Comparison of ENCODE assay signal across 17 cellular contexts in the genomic region with DNA sequence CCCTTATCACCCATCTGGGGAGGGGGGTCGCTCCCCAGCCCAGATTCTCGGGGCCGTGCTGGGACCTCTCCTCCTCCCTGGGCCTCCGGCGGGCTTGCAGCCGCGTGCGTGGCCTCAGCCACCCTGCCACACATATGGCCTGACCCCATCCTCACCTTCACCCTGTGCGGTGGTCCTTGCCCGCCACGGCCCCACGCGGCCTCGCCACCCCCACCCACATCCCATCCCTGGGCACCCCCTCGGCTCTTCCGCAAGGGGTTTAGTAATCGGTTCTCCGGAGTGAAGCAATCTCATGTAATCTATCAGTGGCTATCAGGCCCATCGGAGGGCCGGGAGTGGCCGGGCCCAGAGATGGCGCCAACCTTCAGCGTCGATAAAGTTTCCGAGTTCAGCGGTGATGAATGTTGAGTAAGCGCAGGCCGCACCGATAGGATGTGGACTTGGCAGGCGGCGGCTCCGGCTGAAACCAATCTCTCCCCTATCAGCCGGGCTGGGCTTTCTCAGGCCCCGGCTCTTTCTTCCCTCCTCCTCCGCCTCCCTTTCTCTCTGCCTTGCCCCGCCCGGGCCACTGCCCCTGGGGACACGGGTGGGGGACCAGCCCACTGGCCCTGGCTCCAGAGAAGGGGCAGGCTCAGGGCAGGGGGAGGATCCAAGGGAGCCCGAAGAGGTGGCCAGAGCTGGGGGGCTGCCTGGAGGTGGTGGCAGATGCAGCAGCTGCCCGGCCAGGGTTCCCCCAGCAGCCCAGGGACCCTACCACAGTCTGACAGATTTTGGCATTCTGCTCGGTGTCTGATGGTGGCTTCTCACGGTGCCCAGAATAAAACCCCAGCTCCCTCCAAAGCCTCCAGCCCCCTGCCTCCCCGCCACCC. TPM values are rescaled to one million over a fixed set of nuclear protein-coding genes. Genes with fewer than 3 reads are reported as not detected.
DNase-seq lines count a peak whose midpoint lies in the region; ATAC-seq, FAIRE-seq and TF ChIP-seq lines count a peak whose summit lies in the region.
"Had no signal": no experiment of that assay in that cellular context is flagged by ENCODE, and none has a peak within 500 bp of the region (broad histone marks: within the 10 kb centered on the region; RNA-seq: fewer than 3 reads in every experiment).

No MANE protein-coding gene starts in this region.

- TF ChIP-seq CTCF in endothelial cell of umbilical vein (IDR thresholded peaks at IDR 0.05; ENCODE audit: extremely low read depth in 1 of 2, insufficient read depth in 1 of 2, low read depth in 1 of 2, low read length in 2 of 2) (no peak), right lobe of liver (IDR thresholded peaks at IDR 0.05) (no peak)

- 23% methylated on average over 6 of the region's 43 CpGs for WGBS in right lobe of liver (ENCODE audit: insufficient coverage, low coverage, low lambda C conversion rate, missing lambda C conversion rate)

- H3K9me3 ChIP-seq in endothelial cell of umbilical vein (replicated peaks; ENCODE audit: control insufficient read depth, insufficient read depth, low read length): no peaks in the 10 kb centered on the region
- no peaks in the 10 kb centered on the region for H3K9me3 ChIP-seq in right lobe of liver
- H3K9me3 ChIP-seq: sigmoid colon had no signal

- H3K9me3 Mint-ChIP-seq in activated naive CD8-positive, alpha-beta T cell treated with anti-CD3 and anti-CD28 coated beads for 36 hours: no peaks in the 10 kb centered on the region
- no peaks in the 10 kb centered on the region for H3K9me3 Mint-ChIP-seq in stimulated activated effector memory CD8-positive, alpha-beta T cell treated with anti-CD3 and anti-CD28 coated beads, Interleukin-12 subunit alpha, Interleukin-12 subunit beta, amount 100 ng/mL, for 72 hours
- H3K9me3 Mint-ChIP-seq: activated CD4-positive, alpha-beta memory T cell treated with anti-CD3 and anti-CD28 coated beads, Interleukin-2, amount 10 ng/mL, durations not matched to agents 7 days and 5 days; activated T-helper 17 cell treated with anti-CD3 and anti-CD28 coated beads, Interleukin-2, amount 50 U/mL, for 72 hours; brain; natural killer cell had no signal

- no peak overlapping the region for H3K4me3 ChIP-seq in endothelial cell of umbilical vein (replicated peaks in 1 of 3; ENCODE audit: insufficient read depth in 1 of 3, low read depth in 1 of 3, low read length in 3 of 3)
- no peak overlapping the region for H3K4me3 ChIP-seq in right lobe of liver
- H3K4me3 ChIP-seq: sigmoid colon had no signal

- H3K27ac ChIP-seq in endothelial cell of umbilical vein (ENCODE audit: insufficient read depth, low read depth, low read length) (peak overlapping the region; percentile 63), right lobe of liver (peak overlapping the region; percentile 44 to 57 (median 55))

- H3K36me3 Mint-ChIP-seq in activated naive CD8-positive, alpha-beta T cell treated with anti-CD3 and anti-CD28 coated beads for 36 hours: peaks cover 3% of the 10 kb centered on the region
- H3K36me3 Mint-ChIP-seq in stimulated activated effector memory CD8-positive, alpha-beta T cell treated with anti-CD3 and anti-CD28 coated beads, Interleukin-12 subunit alpha, Interleukin-12 subunit beta, amount 100 ng/mL, for 72 hours: peaks cover 17% of the 10 kb centered on the region
- H3K36me3 Mint-ChIP-seq: brain, natural killer cell had no signal

- H3K9ac ChIP-seq in endothelial cell of umbilical vein (replicated peaks; ENCODE audit: extremely low read depth, insufficient read depth, low read length): peak overlapping the region; percentile 39

- ATAC-seq in right lobe of liver: peak; percentile 71 to 81 (median 77)
- no peak for ATAC-seq in stimulated activated effector memory CD8-positive, alpha-beta T cell treated with anti-CD3 and anti-CD28 coated beads, Interleukin-12 subunit alpha, Interleukin-12 subunit beta, amount 100 ng/mL, for 72 hours
- ATAC-seq: activated T-helper 17 cell treated with anti-CD3 and anti-CD28 coated beads, Interleukin-2, amount 50 U/mL, for 72 hours; natural killer cell had no signal

- H4K20me1 ChIP-seq in endothelial cell of umbilical vein (replicated peaks; ENCODE audit: control insufficient read depth, extremely low read depth, insufficient read depth, low read length): no peaks in the 10 kb centered on the region

- H3K27me3 ChIP-seq in endothelial cell of umbilical vein (ENCODE audit: control insufficient read depth in 2 of 2, insufficient read depth in 2 of 2, low read length in 2 of 2): no peaks in the 10 kb centered on the region
- H3K27me3 ChIP-seq in right lobe of liver: no peaks in the 10 kb centered on the region

- dilution Hi-C loops in endothelial cell of umbilical vein (cut with MboI; ENCODE audit: extremely low pct_ligation_motif_present, low sequenced_read_pairs): no loop called here

- intact Hi-C loops in endothelial cell of umbilical vein (cut with micrococcal nuclease) (loop anchor here (2.0 kb wide), 1 partner anchor 19 kb away; no protein-coding TSS in a partner anchor), right lobe of liver (cut with DNase I) (no loop called here)

- no peaks in the 10 kb centered on the region for H3K36me3 ChIP-seq in endothelial cell of umbilical vein (ENCODE audit: control insufficient read depth in 2 of 2, extremely low read depth in 1 of 2, insufficient read depth in 2 of 2, low read length in 2 of 2)
- H3K36me3 ChIP-seq in right lobe of liver: no peaks in the 10 kb centered on the region
- H3K36me3 ChIP-seq: sigmoid colon had no signal

- H3K79me2 ChIP-seq in endothelial cell of umbilical vein (ENCODE audit: control insufficient read depth, insufficient read depth, low read length): peaks cover 3% of the 10 kb centered on the region

- no TSS peak for BruUV-seq in endothelial cell of umbilical vein (replicated peaks; lab: Mats Ljungman, UMichigan)

- H3K4me1 Mint-ChIP-seq in activated naive CD8-positive, alpha-beta T cell treated with anti-CD3 and anti-CD28 coated beads for 36 hours: peaks cover 36% of the 10 kb centered on the region
- H3K4me1 Mint-ChIP-seq in stimulated activated effector memory CD8-positive, alpha-beta T cell treated with anti-CD3 and anti-CD28 coated beads, Interleukin-12 subunit alpha, Interleukin-12 subunit beta, amount 100 ng/mL, for 72 hours: peaks cover 65% of the 10 kb centered on the region

- no peak overlapping the region for H3K27ac Mint-ChIP-seq in activated naive CD8-positive, alpha-beta T cell treated with anti-CD3 and anti-CD28 coated beads for 36 hours
- no peak overlapping the region for H3K27ac Mint-ChIP-seq in stimulated activated effector memory CD8-positive, alpha-beta T cell treated with anti-CD3 and anti-CD28 coated beads, Interleukin-12 subunit alpha, Interleukin-12 subunit beta, amount 100 ng/mL, for 72 hours
- H3K27ac Mint-ChIP-seq: activated CD4-positive, alpha-beta memory T cell treated with anti-CD3 and anti-CD28 coated beads, Interleukin-2, amount 10 ng/mL, durations not matched to agents 7 days and 5 days; activated T-helper 17 cell treated with anti-CD3 and anti-CD28 coated beads, Interleukin-2, amount 50 U/mL, for 72 hours had no signal

- H3K4me2 ChIP-seq in endothelial cell of umbilical vein (ENCODE audit: insufficient read depth, low read length): no peak overlapping the region

- TF ChIP-seq POLR2A in endothelial cell of umbilical vein (IDR thresholded peaks at IDR 0.05; ENCODE audit: low read depth, low read length) (no peak), right lobe of liver (IDR thresholded peaks at IDR 0.05) (peak; percentile 27)

- peak overlapping the region; percentile 65 for H2AFZ ChIP-seq in endothelial cell of umbilical vein (ENCODE audit: low read depth, low read length)

- H3K27me3 Mint-ChIP-seq in activated naive CD8-positive, alpha-beta T cell treated with anti-CD3 and anti-CD28 coated beads for 36 hours: no peaks in the 10 kb centered on the region
- H3K27me3 Mint-ChIP-seq: activated CD4-positive, alpha-beta memory T cell treated with anti-CD3 and anti-CD28 coated beads, Interleukin-2, amount 10 ng/mL, durations not matched to agents 7 days and 5 days; activated T-helper 17 cell treated with anti-CD3 and anti-CD28 coated beads, Interleukin-2, amount 50 U/mL, for 72 hours; brain had no signal

- H3K4me1 ChIP-seq in endothelial cell of umbilical vein (ENCODE audit: control insufficient read depth, extremely low read depth, insufficient read depth, low read length): peaks cover 6% of the 10 kb centered on the region
- H3K4me1 ChIP-seq in right lobe of liver: peaks cover 0 to 54% (median 20%) of the 10 kb centered on the region in 4 donors
- H3K4me1 ChIP-seq: sigmoid colon had no signal

- no peaks in the 10 kb centered on the region for H3K9me1 ChIP-seq in endothelial cell of umbilical vein (replicated peaks; ENCODE audit: control insufficient read depth, extremely low read depth, insufficient read depth, low read length)

- peak; percentile 90 for FAIRE-seq in endothelial cell of umbilical vein (lab: Jason Lieb, UNC)
- FAIRE-seq: kidney had no signal

- CTCF ChIA-PET in endothelial cell of umbilical vein (lab: Charles Lee): interaction anchor here (0.7 kb wide), 1 partner anchor 18 kb away, joined by 3 read pairs; no protein-coding TSS in a partner anchor

- DNase-seq in OCI-M1 (lab: John Stamatoyannopoulos, UW) (peak; percentile 92), endothelial cell of umbilical vein (ENCODE audit: low read depth, low spot score) (peak; percentile 55), right lobe of liver (peak; percentile 79 to 90 (median 84)), ureter (ENCODE audit: low spot score) (peak; percentile 54), T-helper 9 cell (no peak), NCI-H2107 treated with DMSO at 0.1 percent for 48 hours (lab: John Stamatoyannopoulos, UW; ENCODE audit: unreplicated experiment) (no peak)
- DNase-seq in activated naive CD8-positive, alpha-beta T cell treated with anti-CD3 and anti-CD28 coated beads for 36 hours: no peak
- DNase-seq in stimulated activated effector memory CD8-positive, alpha-beta T cell treated with anti-CD3 and anti-CD28 coated beads, Interleukin-12 subunit alpha, Interleukin-12 subunit beta, amount 100 ng/mL, for 72 hours (ENCODE audit: low spot score in 2 of 2): no peak
- DNase-seq: activated CD4-positive, alpha-beta memory T cell treated with anti-CD3 and anti-CD28 coated beads, Interleukin-2, amount 10 ng/mL, durations not matched to agents 7 days and 5 days; kidney; natural killer cell; NCI-H2081 treated with DMSO at 0.1 percent for 48 hours; NCI-H774; sigmoid colon; stimulated activated naive CD4-positive, alpha-beta T cell treated with Interleukin-2 at 50 U/mL for 16 hours had no signal

- POLR2A ChIA-PET in endothelial cell of umbilical vein (lab: Charles Lee): no interaction called here

- H3K4me3 Mint-ChIP-seq in activated naive CD8-positive, alpha-beta T cell treated with anti-CD3 and anti-CD28 coated beads for 36 hours: no peak overlapping the region
- no peak overlapping the region for H3K4me3 Mint-ChIP-seq in stimulated activated effector memory CD8-positive, alpha-beta T cell treated with anti-CD3 and anti-CD28 coated beads, Interleukin-12 subunit alpha, Interleukin-12 subunit beta, amount 100 ng/mL, for 72 hours
- H3K4me3 Mint-ChIP-seq: activated CD4-positive, alpha-beta memory T cell treated with anti-CD3 and anti-CD28 coated beads, Interleukin-2, amount 10 ng/mL, durations not matched to agents 7 days and 5 days; activated T-helper 17 cell treated with anti-CD3 and anti-CD28 coated beads, Interleukin-2, amount 50 U/mL, for 72 hours; brain had no signal

RNA-seq across cellular contexts. Expression of gene ZFPM1, which starts 20.8 kb away (rescaled TPM):
- total RNA-seq in endothelial cell of umbilical vein (7.5 and 8.2 TPM in 2 replicates), right lobe of liver (10 to 100 TPM in 2 of 6 experiments, 1 to 10 TPM in 4; 3.8 to 15.5 (median 8.3) TPM), ureter (13.7 TPM)
- polyA plus RNA-seq in endothelial cell of umbilical vein: 0.37 and 0.72 TPM in 2 replicates
- 0.40 and 0.87 TPM in 2 replicates for polyA plus RNA-seq in endothelial cell of umbilical vein (2011; cell fraction: cytosol; rRNA removed)
- 1.8 and 2.1 TPM in 2 replicates for polyA plus RNA-seq in endothelial cell of umbilical vein (2011; cell fraction: nucleus; rRNA removed)
- polyA plus RNA-seq in endothelial cell of umbilical vein (2012): 2.3 and 5.3 TPM in 2 replicates
- polyA minus RNA-seq in endothelial cell of umbilical vein: 0.36 and 0.66 TPM in 2 replicates
- polyA minus RNA-seq in endothelial cell of umbilical vein (2011; cell fraction: cytosol; rRNA and poly(A)+ RNA removed): 2.8 TPM
- polyA minus RNA-seq in endothelial cell of umbilical vein (2011; cell fraction: nucleus; rRNA and poly(A)+ RNA removed): 1.4 and 4.4 TPM in 2 replicates
- 1 to 10 TPM; 6.7 to 6.9 TPM for total RNA-seq in activated naive CD8-positive, alpha-beta T cell treated with anti-CD3 and anti-CD28 coated beads for 36 hours

Comparison
In these comparisons a context has a peak if more than half of its experiments do, and no peak if none do; other contexts are left out.
1. DNase-seq: peak in OCI-M1 (single experiment), endothelial cell of umbilical vein (single experiment), right lobe of liver (3 of 3) and ureter (single experiment); none in activated naive CD8-positive, alpha-beta T cell treated with anti-CD3 and anti-CD28 coated beads for 36 hours (single experiment), T-helper 9 cell (single experiment), NCI-H2107 treated with DMSO at 0.1 percent for 48 hours (single experiment) and stimulated activated effector memory CD8-positive, alpha-beta T cell treated with anti-CD3 and anti-CD28 coated beads, Interleukin-12 subunit alpha, Interleukin-12 subunit beta, amount 100 ng/mL, for 72 hours (0 of 2).